ENCODE assay signal across 17 cellular contexts in genomic region chr19:18663940-18664530, GRCh38. TPM values are rescaled to one million over a fixed set of nuclear protein-coding genes. Genes with fewer than 3 reads are reported as not detected.
DNase-seq lines count a peak whose midpoint lies in the region; ATAC-seq and TF ChIP-seq lines count a peak whose summit lies in the region.
"Had no signal": no experiment of that assay in that cellular context is flagged by ENCODE, and none has a peak within 500 bp of the region (broad histone marks: within the 10 kb centered on the region; RNA-seq: fewer than 3 reads in every experiment).

No MANE protein-coding gene starts in this region.

- no peak overlapping the region for H3K27ac ChIP-seq in ovary
- H3K27ac ChIP-seq: left ventricle myocardium inferior had no signal

- H3K36me3 ChIP-seq in ovary, result no peaks in the 10 kb centered on the region

- no peak overlapping the region for H3K4me3 ChIP-seq in ovary
- H3K4me3 ChIP-seq: left ventricle myocardium inferior, spleen had no signal

- H3K9me3 Mint-ChIP-seq in activated T-cell treated with anti-CD3 and anti-CD28 coated beads, Interleukin-2, amount 50 U/mL, for 4 hours, result no peaks in the 10 kb centered on the region
- no peaks in the 10 kb centered on the region for H3K9me3 Mint-ChIP-seq in stimulated activated naive CD8-positive, alpha-beta T cell treated with anti-CD3 and anti-CD28 coated beads, Interleukin-15, amount 100 ng/mL, for 72 hours
- H3K9me3 Mint-ChIP-seq: T-helper 1 cell treated with Interleukin-12 subunit alpha and Interleukin-12 subunit beta and Interleukin-4 antibody, amounts not matched to agents 30 μg/mL and 1 μg/mL, for 36 hours had no signal

- peaks cover 19% of the 10 kb centered on the region for H3K4me1 Mint-ChIP-seq in activated T-cell treated with anti-CD3 and anti-CD28 coated beads, Interleukin-2, amount 50 U/mL, for 4 hours (ENCODE audit: low read depth)
- H3K4me1 Mint-ChIP-seq in stimulated activated naive CD8-positive, alpha-beta T cell treated with anti-CD3 and anti-CD28 coated beads, Interleukin-15, amount 100 ng/mL, for 72 hours, result peaks cover 39% of the 10 kb centered on the region

- no peaks in the 10 kb centered on the region for H3K4me1 ChIP-seq in ovary (ENCODE audit: insufficient read depth)

- peaks cover 7% of the 10 kb centered on the region for H3K36me3 Mint-ChIP-seq in activated T-cell treated with anti-CD3 and anti-CD28 coated beads, Interleukin-2, amount 50 U/mL, for 4 hours (ENCODE audit: insufficient read depth)

- no peak overlapping the region for H3K4me3 Mint-ChIP-seq in activated T-cell treated with anti-CD3 and anti-CD28 coated beads, Interleukin-2, amount 50 U/mL, for 4 hours
- peak overlapping the region in 1 of 2 donors; percentile 58 for H3K4me3 Mint-ChIP-seq in stimulated activated naive CD8-positive, alpha-beta T cell treated with anti-CD3 and anti-CD28 coated beads, Interleukin-15, amount 100 ng/mL, for 72 hours
- H3K4me3 Mint-ChIP-seq: T-helper 1 cell treated with Interleukin-12 subunit alpha and Interleukin-12 subunit beta and Interleukin-4 antibody, amounts not matched to agents 30 μg/mL and 1 μg/mL, for 36 hours had no signal

- no peaks in the 10 kb centered on the region for H3K9me3 ChIP-seq in ovary
- H3K9me3 ChIP-seq: left ventricle myocardium inferior, spleen had no signal

- H3K27ac Mint-ChIP-seq in stimulated activated naive CD8-positive, alpha-beta T cell treated with anti-CD3 and anti-CD28 coated beads, Interleukin-15, amount 100 ng/mL, for 72 hours, result peak overlapping the region; percentile 43 to 74
- H3K27ac Mint-ChIP-seq: T-helper 1 cell treated with Interleukin-12 subunit alpha and Interleukin-12 subunit beta and Interleukin-4 antibody, amounts not matched to agents 30 μg/mL and 1 μg/mL, for 36 hours had no signal

- intact Hi-C loops in ovary (cut with DNase I), result no loop called here

- DNase-seq in activated T-cell treated with anti-CD3 and anti-CD28 coated beads, Interleukin-2, amount 50 U/mL, for 1 hour, result peak; percentile 23
- no peak for DNase-seq in activated T-cell treated with anti-CD3 and anti-CD28 coated beads, Interleukin-2, amount 50 U/mL, for 4 hours
- DNase-seq in NCI-H82 (lab: John Stamatoyannopoulos, UW) (peak; percentile 46), RPMI8226 (no peak), Ammon's horn (ENCODE audit: low spot score) (no peak), ovary (no peak)
- DNase-seq in effector CD8-positive, alpha-beta T cell (lab: John Stamatoyannopoulos, UW), result peak; percentile 16
- DNase-seq in stimulated activated naive CD8-positive, alpha-beta T cell treated with anti-CD3 and anti-CD28 coated beads, Interleukin-15, amount 100 ng/mL, for 72 hours, result no peak
- DNase-seq: foreskin melanocyte; left ventricle myocardium inferior; NCI-H2029 treated with DMSO at 0.1 percent for 48 hours; NK-92 treated with Interleukin-12 subunit alpha and Interleukin-12 subunit beta, amount 100 ng/mL, for 24 hours; SHP77 treated with DMSO at 0.1 percent for 48 hours; spleen had no signal

- ATAC-seq in activated T-cell treated with anti-CD3 and anti-CD28 coated beads, Interleukin-2, amount 50 U/mL, for 4 hours, result no peak
- ATAC-seq in stimulated activated naive CD8-positive, alpha-beta T cell treated with anti-CD3 and anti-CD28 coated beads, Interleukin-15, amount 100 ng/mL, for 72 hours, result peak; percentile 64
- ATAC-seq: activated CD4-positive, CD25-positive, alpha-beta regulatory T cell treated with anti-CD3 and anti-CD28 coated beads, Interleukin-2, amount 50 U/mL, for 24 hours had no signal

- no peaks in the 10 kb centered on the region for H3K27me3 Mint-ChIP-seq in activated T-cell treated with anti-CD3 and anti-CD28 coated beads, Interleukin-2, amount 50 U/mL, for 4 hours (ENCODE audit: low read depth)
- H3K27me3 Mint-ChIP-seq in stimulated activated naive CD8-positive, alpha-beta T cell treated with anti-CD3 and anti-CD28 coated beads, Interleukin-15, amount 100 ng/mL, for 72 hours, result no peaks in the 10 kb centered on the region

- H3K27me3 ChIP-seq in ovary, result no peaks in the 10 kb centered on the region
- H3K27me3 ChIP-seq: spleen had no signal

- no peak for TF ChIP-seq POLR2A in ovary (IDR thresholded peaks at IDR 0.05)

- 80 to 83% (median 81%) methylated on average over 14 of the region's 14 CpGs for WGBS in ovary, 3 donors

- no peak for TF ChIP-seq CTCF in ovary (IDR thresholded peaks at IDR 0.05)

- no peak for TF ChIP-seq EP300 in ovary (IDR thresholded peaks at IDR 0.05)

RNA-seq across cellular contexts. Expression of gene CRTC1, which starts 19.4 kb away (rescaled TPM):
- 1 to 10 TPM; 7.8 to 9.6 (median 8.9) TPM for total RNA-seq in activated T-cell treated with anti-CD3 and anti-CD28 coated beads, Interleukin-2, amount 50 U/mL, for 4 hours
- total RNA-seq in ovary, result 10 to 100 TPM in 5 of 7 donors, 1 to 10 TPM in 2; 2.4 to 19.5 (median 14.6) TPM
- polyA plus RNA-seq in ovary, result 1 to 10 TPM; 2.3 to 8.4 TPM

RNA-seq across cellular contexts. Expression of gene KLHL26, which starts 27.2 kb away (rescaled TPM):
- total RNA-seq in activated T-cell treated with anti-CD3 and anti-CD28 coated beads, Interleukin-2, amount 50 U/mL, for 4 hours, result 10 to 100 TPM; 14.7 to 20.3 (median 17.0) TPM
- 10 to 100 TPM in 5 of 7 donors, 1 to 10 TPM in 2; 4.6 to 24.0 (median 15.7) TPM for total RNA-seq in ovary
- polyA plus RNA-seq in ovary, result 1 to 10 TPM; 1.6 to 5.7 TPM

RNA-seq across cellular contexts. Expression of gene TMEM59L, which starts 51.4 kb away (rescaled TPM):
- not detected for total RNA-seq in activated T-cell treated with anti-CD3 and anti-CD28 coated beads, Interleukin-2, amount 50 U/mL, for 4 hours
- under 1 TPM in 4 of 7 donors, not detected in 3; 0.20 to 0.53 (median 0.52) TPM for total RNA-seq in ovary
- polyA plus RNA-seq in ovary, result under 1 TPM in 1 of 2 donors, not detected in 1; 0.38 TPM

RNA-seq across cellular contexts. Expression of gene CRLF1, which starts 57.4 kb away (rescaled TPM):
- under 1 TPM in 2 of 3 donors, not detected in 1; 0.32 to 0.76 TPM for total RNA-seq in activated T-cell treated with anti-CD3 and anti-CD28 coated beads, Interleukin-2, amount 50 U/mL, for 4 hours
- total RNA-seq in ovary, result 1 to 10 TPM in 2 of 7 donors, under 1 TPM in 2, not detected in 3; 0.51 to 1.1 (median 1.0) TPM
- polyA plus RNA-seq in ovary, result 1 to 10 TPM in 1 of 2 donors, under 1 TPM in 1; 0.83 to 1.2 TPM
- total RNA-seq: endothelial cell of umbilical vein had no signal

Comparison
In these comparisons a context has a peak if more than half of its experiments do, and no peak if none do; other contexts are left out.
1. DNase-seq: peak in activated T-cell treated with anti-CD3 and anti-CD28 coated beads, Interleukin-2, amount 50 U/mL, for 1 hour (single experiment), NCI-H82 (single experiment) and effector CD8-positive, alpha-beta T cell (single experiment); none in activated T-cell treated with anti-CD3 and anti-CD28 coated beads, Interleukin-2, amount 50 U/mL, for 4 hours (single experiment), stimulated activated naive CD8-positive, alpha-beta T cell treated with anti-CD3 and anti-CD28 coated beads, Interleukin-15, amount 100 ng/mL, for 72 hours (0 of 2), RPMI8226 (single experiment), Ammon's horn (single experiment) and ovary (0 of 5).